ENCODE assay signal across 1 cellular context in the genomic region with DNA sequence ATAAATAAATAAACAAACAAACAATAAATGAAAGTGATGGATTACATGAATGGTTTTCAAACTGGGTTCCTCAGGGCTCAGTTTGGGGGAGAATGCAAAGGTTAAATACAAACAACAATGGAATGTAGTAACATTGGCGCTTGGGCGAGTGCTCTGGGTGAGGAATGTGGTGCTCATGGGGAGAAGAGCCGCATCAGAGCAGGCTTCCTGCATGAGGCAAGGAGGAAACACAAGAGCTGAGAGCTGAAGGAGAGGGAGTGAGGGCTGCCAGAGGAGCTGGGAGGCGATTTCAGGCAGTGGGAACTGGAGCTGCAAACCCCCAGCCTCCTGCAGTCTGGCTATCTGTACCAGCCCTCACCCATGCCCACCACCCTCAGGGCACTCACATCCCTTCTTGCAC. TPM values are rescaled to one million over a fixed set of nuclear protein-coding genes. Genes with fewer than 3 reads are reported as not detected.
"Had no signal": no experiment of that assay in that cellular context is flagged by ENCODE, and none has a peak within 500 bp of the region (broad histone marks: within the 10 kb centered on the region; RNA-seq: fewer than 3 reads in every experiment).

No MANE protein-coding gene starts in this region.

RNA-seq across cellular contexts. Expression of gene RIMBP3, which starts 7.3 kb away (rescaled TPM):
- polyA plus RNA-seq: keratinocyte had no signal
